1 cellular context compared by ENCODE assay signal in the genomic region with DNA sequence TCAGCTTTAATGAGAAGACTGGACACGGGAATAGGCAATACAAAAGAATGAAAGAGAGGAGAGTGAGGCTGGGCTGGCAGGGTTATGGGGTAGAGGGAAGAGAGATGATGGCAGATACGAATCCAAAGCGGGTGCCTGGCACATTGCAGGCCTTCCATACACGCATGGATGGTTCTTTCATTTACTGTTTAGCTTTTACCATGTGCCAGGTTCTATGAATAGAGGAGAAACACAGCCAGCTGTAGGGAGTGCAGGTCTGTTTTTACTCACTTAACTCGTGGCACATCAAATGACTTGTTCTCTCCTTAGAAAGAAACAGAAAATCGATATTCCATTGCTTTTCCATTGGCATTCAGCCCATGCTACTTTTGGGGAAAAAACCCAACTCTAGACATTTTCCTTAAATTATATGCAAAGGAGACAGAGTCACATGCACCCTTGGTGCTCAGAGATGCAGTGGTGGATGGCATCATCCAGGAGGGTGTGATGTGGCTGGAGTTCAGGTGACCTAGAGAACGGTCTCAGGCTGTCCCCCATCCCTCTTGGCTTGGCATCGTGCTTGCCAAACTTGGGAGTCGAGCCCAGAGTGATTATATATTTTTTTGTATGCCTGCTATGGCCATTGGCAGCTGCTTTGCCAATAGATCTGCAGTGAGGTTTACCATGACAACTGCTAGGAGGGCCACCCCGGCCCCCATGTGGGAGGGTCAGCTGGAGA.
TF ChIP-seq lines count a peak whose summit lies in the region.

No MANE protein-coding gene starts in this region.

TF ChIP-seq in IMR-90, 13 proteins besides CTCF, POLR2A, EP300 and RAD21 (continued from another document):
- TF ChIP-seq FOS (IDR thresholded peaks at IDR 0.05; ENCODE audit: low read depth, low read length) (no peak), MAFK (IDR thresholded peaks at IDR 0.05; ENCODE audit: low read depth, low read length) (no peak), MAZ (IDR thresholded peaks at IDR 0.05; ENCODE audit: borderline replicate concordance, low read depth, low read length) (no peak), SMC3 (IDR thresholded peaks at IDR 0.05; ENCODE audit: low read depth, low read length) (no peak), NFE2L2 (IDR thresholded peaks at IDR 0.05; ENCODE audit: low read depth, low read length) (no peak), RFX5 (IDR thresholded peaks at IDR 0.05; ENCODE audit: low read depth, low read length) (no peak), CHD1 (IDR thresholded peaks at IDR 0.05; ENCODE audit: low read depth, low read length) (no peak), BHLHE40 (IDR thresholded peaks at IDR 0.05; ENCODE audit: low read depth, low read length) (no peak), CEBPB (IDR thresholded peaks at IDR 0.05; ENCODE audit: low read depth, low read length) (no peak)
- TF ChIP-seq, protein P1, sequence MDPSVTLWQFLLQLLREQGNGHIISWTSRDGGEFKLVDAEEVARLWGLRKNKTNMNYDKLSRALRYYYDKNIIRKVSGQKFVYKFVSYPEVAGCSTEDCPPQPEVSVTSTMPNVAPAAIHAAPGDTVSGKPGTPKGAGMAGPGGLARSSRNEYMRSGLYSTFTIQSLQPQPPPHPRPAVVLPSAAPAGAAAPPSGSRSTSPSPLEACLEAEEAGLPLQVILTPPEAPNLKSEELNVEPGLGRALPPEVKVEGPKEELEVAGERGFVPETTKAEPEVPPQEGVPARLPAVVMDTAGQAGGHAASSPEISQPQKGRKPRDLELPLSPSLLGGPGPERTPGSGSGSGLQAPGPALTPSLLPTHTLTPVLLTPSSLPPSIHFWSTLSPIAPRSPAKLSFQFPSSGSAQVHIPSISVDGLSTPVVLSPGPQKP (IDR thresholded peaks at IDR 0.05; ENCODE audit: borderline replicate concordance, low read depth, low read length) = no peak
- TF ChIP-seq, protein P2, sequence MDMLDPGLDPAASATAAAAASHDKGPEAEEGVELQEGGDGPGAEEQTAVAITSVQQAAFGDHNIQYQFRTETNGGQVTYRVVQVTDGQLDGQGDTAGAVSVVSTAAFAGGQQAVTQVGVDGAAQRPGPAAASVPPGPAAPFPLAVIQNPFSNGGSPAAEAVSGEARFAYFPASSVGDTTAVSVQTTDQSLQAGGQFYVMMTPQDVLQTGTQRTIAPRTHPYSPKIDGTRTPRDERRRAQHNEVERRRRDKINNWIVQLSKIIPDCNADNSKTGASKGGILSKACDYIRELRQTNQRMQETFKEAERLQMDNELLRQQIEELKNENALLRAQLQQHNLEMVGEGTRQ (IDR thresholded peaks at IDR 0.05; ENCODE audit: low read depth, low read length) = no peak
